10 cellular contexts compared by ENCODE assay signal in genomic region chr1:113804421-113805255, GRCh38. TPM values are rescaled to one million over a fixed set of nuclear protein-coding genes. Genes with fewer than 3 reads are reported as not detected.
DNase-seq lines count a peak whose midpoint lies in the region; ATAC-seq and TF ChIP-seq lines count a peak whose summit lies in the region.
"Had no signal": no experiment of that assay in that cellular context is flagged by ENCODE, and none has a peak within 500 bp of the region (broad histone marks: within the 10 kb centered on the region; RNA-seq: fewer than 3 reads in every experiment).

No MANE protein-coding gene starts in this region.

- no peak for TF ChIP-seq CTCF in HFFc6 (IDR thresholded peaks at IDR 0.05)

- peaks cover 21% of the 10 kb centered on the region for H3K4me1 ChIP-seq in ACC112 (ENCODE audit: control insufficient read depth, insufficient read depth, low read length, unreplicated experiment)
- peaks cover 24% of the 10 kb centered on the region for H3K4me1 ChIP-seq in adipocyte (ENCODE audit: control insufficient read depth, insufficient read depth, low read length)

- no peaks in the 10 kb centered on the region for H3K9me3 Mint-ChIP-seq in HFFc6

- H3K27me3 ChIP-seq in ACC112 (ENCODE audit: insufficient read depth, low read length): no peaks in the 10 kb centered on the region
- no peaks in the 10 kb centered on the region for H3K27me3 ChIP-seq in adipocyte (replicated peaks; ENCODE audit: control insufficient read depth, insufficient read depth, low read length)

- peaks cover 19% of the 10 kb centered on the region for H3K36me3 Mint-ChIP-seq in HFFc6 (ENCODE audit: low read depth)

- H3K4me1 Mint-ChIP-seq in HFFc6 (ENCODE audit: low read depth): peaks cover 47% of the 10 kb centered on the region

- no peak overlapping the region for H3K9ac ChIP-seq in adipocyte (ENCODE audit: low read length)

- H3K4me3 Mint-ChIP-seq in HFFc6: peak overlapping the region; percentile 56

- H3K79me2 ChIP-seq in ACC112 (ENCODE audit: control insufficient read depth, insufficient read depth, low read length, unreplicated experiment): peaks cover 94% of the 10 kb centered on the region

- H3K4me3 ChIP-seq in ACC112 (ENCODE audit: low read depth, low read length) (peak overlapping the region; percentile 15; the same call in 1 of the 2 replicates), adipocyte (ENCODE audit: low read length) (peak overlapping the region; percentile 50)

- H3K27me3 Mint-ChIP-seq in HFFc6 (ENCODE audit: insufficient read depth): no peaks in the 10 kb centered on the region

- H3K36me3 ChIP-seq in ACC112 (ENCODE audit: insufficient read depth, low read length) (0 out of 2 replicates have a peak, but pooled peaks cover 8% of the 10 kb centered on the region), adipocyte (ENCODE audit: control insufficient read depth, insufficient read depth, low read length, severe bottlenecking) (no peaks in the 10 kb centered on the region)

- ATAC-seq in GM21825 (IDR thresholded peaks at IDR 0.05; ENCODE audit: unreplicated experiment) (no peak), HG03520 (IDR thresholded peaks at IDR 0.05; ENCODE audit: unreplicated experiment) (no peak)

- peak overlapping the region; percentile 29 for H3K27ac Mint-ChIP-seq in HFFc6

- no peaks in the 10 kb centered on the region for H3K9me3 ChIP-seq in adipocyte (ENCODE audit: control insufficient read depth, low read length)

- no peak overlapping the region for H3K27ac ChIP-seq in ACC112 (ENCODE audit: low read depth, low read length)

- DNase-seq in HFFc6: peak; percentile 44
- DNase-seq in adipocyte (ENCODE audit: low read depth): peak; percentile 67
- DNase-seq in kidney tubule cell (ENCODE audit: low spot score): peak; percentile 59
- no peak for DNase-seq in NCI-H1436 treated with DMSO at 0.1 percent for 48 hours (lab: John Stamatoyannopoulos, UW)
- no peak for DNase-seq in NCI-H146 treated with DMSO at 0.1 percent for 48 hours (lab: John Stamatoyannopoulos, UW; ENCODE audit: unreplicated experiment)
- DNase-seq: DMS153, occipital lobe had no signal

- no peak overlapping the region for H2AFZ ChIP-seq in ACC112 (ENCODE audit: low read length, unreplicated experiment)

RNA-seq across cellular contexts. Expression of gene RSBN1, which starts 7.6 kb away (rescaled TPM):
- total RNA-seq in HFFc6 (2021; fragmentation: NEBNext Ultra II Directional; extraction: Animal tissue kit (Norgen Biotek cat#: 25700)): 10 to 100 TPM in 3 of 6 experiments, 1 to 10 TPM in 3; 9.0 to 11.5 (median 10.0) TPM

RNA-seq across cellular contexts. Expression of gene PHTF1, which starts 45.4 kb away (rescaled TPM):
- 10 to 100 TPM; 23.3 to 27.9 (median 24.8) TPM for total RNA-seq in HFFc6 (2021; fragmentation: NEBNext Ultra II Directional; extraction: Animal tissue kit (Norgen Biotek cat#: 25700))

Comparison
In these comparisons a context has a peak if more than half of its experiments do, and no peak if none do; other contexts are left out.
1. DNase-seq: peak in HFFc6 (single experiment), adipocyte (single experiment) and kidney tubule cell (single experiment); none in NCI-H1436 treated with DMSO at 0.1 percent for 48 hours (single experiment) and NCI-H146 treated with DMSO at 0.1 percent for 48 hours (single experiment).